Comparison of ENCODE assay signal across 9 cellular contexts in genomic region chr7:51315393-51316261, GRCh38. TPM values are rescaled to one million over a fixed set of nuclear protein-coding genes. Genes with fewer than 3 reads are reported as not detected.
DNase-seq lines count a peak whose midpoint lies in the region; ATAC-seq and TF ChIP-seq lines count a peak whose summit lies in the region.
"Had no signal": no experiment of that assay in that cellular context is flagged by ENCODE, and none has a peak within 500 bp of the region (broad histone marks: within the 10 kb centered on the region; RNA-seq: fewer than 3 reads in every experiment).

No MANE protein-coding gene starts in this region.

- 1 to 6% methylated on average over 58 of the region's 58 CpGs for WGBS in sigmoid colon, 2 donors

- H3K27ac Mint-ChIP-seq in T-helper 2 cell treated with Interferon-gamma antibody and Interleukin-4, amounts not matched to agents 5 μg/mL and 100 μg/mL, for 36 hours: no peak overlapping the region

- intact Hi-C loops in sigmoid colon (cut with DNase I): no loop called here

- H3K36me3 ChIP-seq in iPS-20b (ENCODE audit: insufficient read depth, low read depth, low read length) (no peaks in the 10 kb centered on the region), sigmoid colon (no peaks in the 10 kb centered on the region)

- H3K9me3 ChIP-seq in iPS-20b (ENCODE audit: insufficient read depth, low read depth, low read length) (no peaks in the 10 kb centered on the region), sigmoid colon (no peaks in the 10 kb centered on the region)

- H3K4me1 Mint-ChIP-seq in T-helper 2 cell treated with Interferon-gamma antibody and Interleukin-4, amounts not matched to agents 5 μg/mL and 100 μg/mL, for 36 hours (ENCODE audit: low read depth): no peaks in the 10 kb centered on the region

- peaks cover 55% of the 10 kb centered on the region for H3K27me3 ChIP-seq in iPS-20b (ENCODE audit: insufficient read depth, low read length)
- peaks cover 3 to 29% (median 21%) of the 10 kb centered on the region in 3 donors for H3K27me3 ChIP-seq in sigmoid colon

- H3K4me1 ChIP-seq in iPS-20b (ENCODE audit: insufficient read depth, low read length): peaks cover 31% of the 10 kb centered on the region
- peaks cover 0 to 21% (median 17%) of the 10 kb centered on the region in 4 donors for H3K4me1 ChIP-seq in sigmoid colon

- no peak for TF ChIP-seq CTCF in sigmoid colon (IDR thresholded peaks at IDR 0.05)

- peak overlapping the region; percentile 94 for H3K4me3 ChIP-seq in iPS-20b (ENCODE audit: low read length)
- H3K4me3 ChIP-seq in sigmoid colon: peak overlapping the region; percentile 34 to 60 (median 52)
- H3K4me3 ChIP-seq: SK-N-MC had no signal

- peak overlapping the region; percentile 50 for H3K4me3 Mint-ChIP-seq in T-helper 2 cell treated with Interferon-gamma antibody and Interleukin-4, amounts not matched to agents 5 μg/mL and 100 μg/mL, for 36 hours

- TF ChIP-seq POLR2A in sigmoid colon (IDR thresholded peaks at IDR 0.05) (no peak), erythroblast (IDR thresholded peaks at IDR 0.05; ENCODE audit: low read length) (no peak)

- no peaks in the 10 kb centered on the region for H3K9me3 Mint-ChIP-seq in T-helper 2 cell treated with Interferon-gamma antibody and Interleukin-4, amounts not matched to agents 5 μg/mL and 100 μg/mL, for 36 hours

- H3K9ac ChIP-seq in iPS-20b (ENCODE audit: low read depth, low read length): peak overlapping the region; percentile 63; the same call in 1 of the 2 replicates

- no peak for ATAC-seq in GM18502 (IDR thresholded peaks at IDR 0.05; ENCODE audit: poor library complexity, unreplicated experiment)

- no peak for TF ChIP-seq EP300 in sigmoid colon (IDR thresholded peaks at IDR 0.05)

- H3K36me3 Mint-ChIP-seq in T-helper 2 cell treated with Interferon-gamma antibody and Interleukin-4, amounts not matched to agents 5 μg/mL and 100 μg/mL, for 36 hours (ENCODE audit: low read depth): no peaks in the 10 kb centered on the region

- no peak for DNase-seq in T-helper 2 cell treated with Interferon-gamma antibody and Interleukin-4, amounts not matched to agents 5 μg/mL and 100 μg/mL, for 36 hours (ENCODE audit: low spot score)
- DNase-seq in T-helper 2 cell (no peak), sigmoid colon (peak; percentile 69), erythroblast (lab: John Stamatoyannopoulos, UW) (no peak)
- DNase-seq in stimulated activated CD4-positive, alpha-beta T cell treated with anti-CD3 and anti-CD28 coated beads, Interleukin-1b, Interleukin-23, amount 100 ng/mL, for 48 hours: no peak

- H3K27ac ChIP-seq in angular gyrus (ENCODE audit: low read depth, low read length): peak overlapping the region; percentile 97
- no peak overlapping the region for H3K27ac ChIP-seq in iPS-20b (ENCODE audit: low read length)
- H3K27ac ChIP-seq in sigmoid colon: peak overlapping the region; percentile 56 to 82 (median 68)
- H3K27ac ChIP-seq: SK-N-MC had no signal

- peaks cover 55% of the 10 kb centered on the region for H3K27me3 Mint-ChIP-seq in T-helper 2 cell treated with Interferon-gamma antibody and Interleukin-4, amounts not matched to agents 5 μg/mL and 100 μg/mL, for 36 hours (ENCODE audit: low read depth)

RNA-seq across cellular contexts. Expression of gene COBL, which starts 1.0 kb away (rescaled TPM):
- total RNA-seq in sigmoid colon: 1 to 10 TPM; 3.0 to 10.0 (median 6.1) TPM
- 10 to 100 TPM; 12.6 to 27.6 (median 27.3) TPM for polyA plus RNA-seq in sigmoid colon
